18 cellular contexts compared by ENCODE assay signal in the genomic region with DNA sequence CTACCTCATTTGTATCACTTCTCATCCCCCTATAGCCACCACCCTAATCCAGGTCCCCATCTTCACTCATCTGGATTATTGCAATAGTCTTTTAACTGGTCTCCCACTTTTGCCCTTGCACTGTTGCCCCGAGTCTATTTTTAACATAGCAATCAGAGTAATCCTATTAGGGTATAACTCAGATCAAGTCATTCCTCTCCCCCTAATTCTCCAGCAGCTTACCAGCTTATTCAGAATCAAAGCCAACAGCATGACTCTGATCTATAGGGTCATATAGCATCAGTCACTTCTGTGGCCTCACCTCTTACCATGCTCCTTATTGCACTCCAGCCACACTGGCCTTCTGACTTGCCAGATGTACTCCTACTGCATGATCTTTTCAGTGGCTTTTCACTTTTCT.
DNase-seq lines count a peak whose midpoint lies in the region; ATAC-seq lines count a peak whose summit lies in the region.
"Had no signal": no experiment of that assay in that cellular context is flagged by ENCODE, and none has a peak within 500 bp of the region (broad histone marks: within the 10 kb centered on the region; RNA-seq: fewer than 3 reads in every experiment).

No MANE protein-coding gene starts in this region.

- H3K4me3 ChIP-seq in trophoblast cell (ENCODE audit: low read depth, low read length), result no peak overlapping the region
- H3K4me3 ChIP-seq: BLaER1, GM23248 had no signal

- peak overlapping the region; percentile 76 for H2BK120ac ChIP-seq in trophoblast cell (ENCODE audit: insufficient read depth, low read length, poor library complexity)

- peak overlapping the region; percentile 96 for H2BK5ac ChIP-seq in trophoblast cell (ENCODE audit: low read depth, low read length, poor library complexity)

- H3K9me3 ChIP-seq in trophoblast cell (ENCODE audit: insufficient read depth, low read depth, low read length), result no peaks in the 10 kb centered on the region
- H3K9me3 ChIP-seq: BLaER1, Caco-2 had no signal

- H3K23ac ChIP-seq in trophoblast cell (ENCODE audit: low read length), result no peak overlapping the region

- H3K79me1 ChIP-seq in trophoblast cell (ENCODE audit: low read length), result peaks cover 14% of the 10 kb centered on the region

- H3K14ac ChIP-seq in trophoblast cell (ENCODE audit: low read length), result no peak overlapping the region

- H3K9ac ChIP-seq in trophoblast cell (ENCODE audit: low read length), result no peak overlapping the region
- H3K9ac ChIP-seq: BLaER1, GM23248 had no signal

- peak overlapping the region; percentile 2 for H2AK5ac ChIP-seq in trophoblast cell (ENCODE audit: low read length)

- no peak overlapping the region for H3K4ac ChIP-seq in trophoblast cell (ENCODE audit: low read depth, low read length)

- no peaks in the 10 kb centered on the region for H3K27me3 ChIP-seq in trophoblast cell (ENCODE audit: insufficient read depth, low read length)
- H3K27me3 ChIP-seq: BLaER1 had no signal

- peaks cover 6 to 16% of the 10 kb centered on the region in 2 experiments for H3K4me1 ChIP-seq in trophoblast cell (ENCODE audit: control insufficient read depth in 1 of 2, insufficient read depth in 2 of 2, low read length in 2 of 2)
- H3K4me1 ChIP-seq: BLaER1, Caco-2 had no signal

- H3K18ac ChIP-seq in trophoblast cell (ENCODE audit: low read length), result no peak overlapping the region

- H3K4me2 ChIP-seq in trophoblast cell (ENCODE audit: low read length), result no peak overlapping the region
- H3K4me2 ChIP-seq: BLaER1 had no signal

- H4K12ac ChIP-seq in trophoblast cell (ENCODE audit: low read depth, low read length), result no peak overlapping the region

- peak overlapping the region; percentile 61 for H4K91ac ChIP-seq in trophoblast cell (ENCODE audit: low read depth, low read length)

- no peaks in the 10 kb centered on the region for H3K79me2 ChIP-seq in trophoblast cell (ENCODE audit: control insufficient read depth, insufficient read depth, low read length, poor library complexity)

- DNase-seq in D341Med (ENCODE audit: low spot score), result peak; percentile 67
- peak; percentile 98 for DNase-seq in NCI-H82 treated with DMSO at 0.1 percent for 48 hours (lab: John Stamatoyannopoulos, UW; ENCODE audit: unreplicated experiment)
- no peak for DNase-seq in trophoblast cell
- no peak for DNase-seq in T-helper 1 cell
- no peak for DNase-seq in ecto neural progenitor cell (ENCODE audit: low spot score)
- DNase-seq: Caco-2; CD4-positive, CD25-positive, alpha-beta regulatory T cell; CD8-positive, alpha-beta T cell; DMS53; DMS79 treated with DMSO at 0.1 percent for 48 hours; GF-D8; GM23248; H7; HCEC 1CT had no signal

- WGBS in trophoblast cell (ENCODE audit: extremely low coverage, insufficient coverage, insufficient read length), result no CpG with 5 or more reads among the region's 1 CpG

- H2BK12ac ChIP-seq in trophoblast cell (ENCODE audit: low read length), result peak overlapping the region; percentile 81

- H3K27ac ChIP-seq in trophoblast cell (ENCODE audit: low read depth, low read length), result peak overlapping the region; percentile 97
- H3K27ac ChIP-seq: 22Rv1, BLaER1, C4-2B, GM23248 had no signal

- no peaks in the 10 kb centered on the region for H3K36me3 ChIP-seq in trophoblast cell (ENCODE audit: control insufficient read depth in 1 of 2, insufficient read depth in 2 of 2, low read length in 2 of 2)
- H3K36me3 ChIP-seq: BLaER1 had no signal

- no peak overlapping the region for H4K8ac ChIP-seq in trophoblast cell (ENCODE audit: low read depth, low read length)

- H2AFZ ChIP-seq in trophoblast cell (ENCODE audit: insufficient read depth, low read length, poor library complexity), result no peak overlapping the region
- H2AFZ ChIP-seq: GM23248 had no signal

- no peak for ATAC-seq in GM19395 (IDR thresholded peaks at IDR 0.05; ENCODE audit: unreplicated experiment)
- ATAC-seq: CD8-positive, alpha-beta T cell had no signal

Comparison
In these comparisons a context has a peak if more than half of its experiments do, and no peak if none do; other contexts are left out.
1. DNase-seq: peak in D341Med (single experiment) and NCI-H82 treated with DMSO at 0.1 percent for 48 hours (single experiment); none in trophoblast cell (0 of 2), T-helper 1 cell (0 of 5) and ecto neural progenitor cell (single experiment).